14 cellular contexts compared by ENCODE assay signal in the genomic region with DNA sequence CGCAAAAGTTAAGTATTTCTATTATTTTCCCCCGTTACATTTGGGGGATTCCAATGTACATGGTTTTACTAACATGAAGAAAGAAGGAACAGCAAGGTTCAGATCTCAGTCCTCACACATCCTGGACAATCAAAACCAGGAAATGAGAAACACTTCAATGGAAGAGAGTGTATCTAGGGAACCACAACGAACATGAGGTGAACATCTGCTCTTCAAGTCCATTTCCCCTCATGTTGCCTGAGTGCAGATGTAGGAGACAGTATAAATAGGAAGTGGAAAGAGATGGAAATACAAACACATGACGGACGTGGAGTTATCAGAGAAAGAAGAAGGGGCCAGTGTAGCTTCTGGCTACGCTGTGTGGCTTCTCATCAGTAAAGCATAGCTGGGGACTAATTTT. TPM values are rescaled to one million over a fixed set of nuclear protein-coding genes. Genes with fewer than 3 reads are reported as not detected.
DNase-seq lines count a peak whose midpoint lies in the region; ATAC-seq and TF ChIP-seq lines count a peak whose summit lies in the region.
"Had no signal": no experiment of that assay in that cellular context is flagged by ENCODE, and none has a peak within 500 bp of the region (broad histone marks: within the 10 kb centered on the region; RNA-seq: fewer than 3 reads in every experiment).

No MANE protein-coding gene starts in this region.

- H3K9ac ChIP-seq in DND-41 (ENCODE audit: low read depth, low read length) (no peak overlapping the region), Loucy (ENCODE audit: low read depth, low read length, poor library complexity, severe bottlenecking) (no peak overlapping the region), iPS-20b (ENCODE audit: low read depth, low read length) (peak overlapping the region; percentile 2; the same call in 1 of the 2 replicates)

- no peaks in the 10 kb centered on the region for H3K9me2 ChIP-seq in Loucy (replicated peaks; ENCODE audit: low read depth, low read length)

- H2AFZ ChIP-seq in DND-41 (ENCODE audit: low read depth, low read length): no peak overlapping the region
- H2AFZ ChIP-seq in Loucy (ENCODE audit: low read length): 0 out of 2 replicates have a peak overlapping the region, but pooled peaks have one; percentile 1

- no peaks in the 10 kb centered on the region for H3K36me3 ChIP-seq in DND-41 (ENCODE audit: insufficient read depth, low read length)
- no peaks in the 10 kb centered on the region for H3K36me3 ChIP-seq in Loucy (ENCODE audit: insufficient read depth, low read length)
- H3K36me3 ChIP-seq in SJCRH30: no peaks in the 10 kb centered on the region
- no peaks in the 10 kb centered on the region for H3K36me3 ChIP-seq in iPS-20b (ENCODE audit: insufficient read depth, low read depth, low read length)
- no peaks in the 10 kb centered on the region for H3K36me3 ChIP-seq in esophagus squamous epithelium
- no peaks in the 10 kb centered on the region for H3K36me3 ChIP-seq in upper lobe of right lung

- H3K9me3 ChIP-seq in DND-41 (ENCODE audit: insufficient read depth, low read length, severe bottlenecking): no peaks in the 10 kb centered on the region
- no peaks in the 10 kb centered on the region for H3K9me3 ChIP-seq in Loucy (ENCODE audit: insufficient read depth, low read depth, low read length)
- H3K9me3 ChIP-seq in SJCRH30 (replicated peaks): no peaks in the 10 kb centered on the region
- H3K9me3 ChIP-seq in iPS-20b (ENCODE audit: insufficient read depth, low read depth, low read length): no peaks in the 10 kb centered on the region
- no peaks in the 10 kb centered on the region for H3K9me3 ChIP-seq in esophagus squamous epithelium
- no peaks in the 10 kb centered on the region for H3K9me3 ChIP-seq in upper lobe of right lung

- DNase-seq in DND-41 (no peak), SJCRH30 (peak in 1 of 2 experiments; percentile 47), medulla oblongata (ENCODE audit: extremely low spot score) (no peak), esophagus squamous epithelium (lab: John Stamatoyannopoulos, UW) (no peak), upper lobe of right lung (no peak), omental fat pad (ENCODE audit: low spot score) (no peak)
- DNase-seq: activated CD4-positive, alpha-beta T cell treated with anti-CD3 and anti-CD28 coated beads for 48 hours; CD8-positive, alpha-beta T cell; KG1; midbrain; nucleus accumbens; stimulated activated naive CD4-positive, alpha-beta T cell treated with Interleukin-2 at 50 U/mL for 16 hours had no signal

- TF ChIP-seq CTCF in DND-41 (IDR thresholded peaks at IDR 0.05; ENCODE audit: borderline replicate concordance, extremely low read depth, low read length, poor library complexity, severe bottlenecking): no peak
- no peak for TF ChIP-seq CTCF in Loucy (conservative IDR thresholded peaks at IDR 0.05; ENCODE audit: low read length)
- no peak for TF ChIP-seq CTCF in esophagus squamous epithelium (IDR thresholded peaks at IDR 0.05)
- no peak for TF ChIP-seq CTCF in upper lobe of right lung (IDR thresholded peaks at IDR 0.05)
- no peak for TF ChIP-seq CTCF in omental fat pad (IDR thresholded peaks at IDR 0.05)

- no peaks in the 10 kb centered on the region for H3K79me2 ChIP-seq in DND-41 (ENCODE audit: insufficient read depth, low read length)
- H3K79me2 ChIP-seq in Loucy (ENCODE audit: insufficient read depth, low read length): no peaks in the 10 kb centered on the region

- intact Hi-C loops in esophagus squamous epithelium (cut with DNase I) (no loop called here), upper lobe of right lung (cut with DNase I) (no loop called here)

- no peaks in the 10 kb centered on the region for H3F3A ChIP-seq in Loucy (ENCODE audit: low read depth)

- H3K27ac ChIP-seq in DND-41 (ENCODE audit: low read length) (no peak overlapping the region), SJCRH30 (peak overlapping the region; percentile 41), iPS-20b (ENCODE audit: low read length) (no peak overlapping the region), esophagus squamous epithelium (no peak overlapping the region), upper lobe of right lung (no peak overlapping the region)

- WGBS in esophagus squamous epithelium, 2 donors: 55 to 67% methylated on average over 6 of the region's 6 CpGs

- H3K4me3 ChIP-seq in DND-41 (ENCODE audit: low read depth in 1 of 2, low read length in 2 of 2) (no peak overlapping the region), Loucy (ENCODE audit: low read length, poor library complexity, severe bottlenecking) (no peak overlapping the region), SJCRH30 (no peak overlapping the region), iPS-20b (ENCODE audit: low read length) (no peak overlapping the region), esophagus squamous epithelium (no peak overlapping the region), upper lobe of right lung (no peak overlapping the region)

- H4K20me1 ChIP-seq in DND-41 (ENCODE audit: insufficient read depth, low read length): no peaks in the 10 kb centered on the region
- no peaks in the 10 kb centered on the region for H4K20me1 ChIP-seq in Loucy (ENCODE audit: insufficient read depth, low read length, poor library complexity, severe bottlenecking)

- H3K4me2 ChIP-seq in DND-41 (ENCODE audit: insufficient read depth, low read length): no peak overlapping the region
- H3K4me2 ChIP-seq in Loucy (ENCODE audit: low read depth, low read length, poor library complexity, severe bottlenecking): no peak overlapping the region

- H3K4me1 ChIP-seq in DND-41 (ENCODE audit: insufficient read depth, low read length): peaks cover 6% of the 10 kb centered on the region
- H3K4me1 ChIP-seq in Loucy (ENCODE audit: insufficient read depth, low read length, poor library complexity, severe bottlenecking): peaks cover 4% of the 10 kb centered on the region
- H3K4me1 ChIP-seq in SJCRH30: peaks cover 20% of the 10 kb centered on the region
- H3K4me1 ChIP-seq in iPS-20b (ENCODE audit: insufficient read depth, low read length): peaks cover 17% of the 10 kb centered on the region
- no peaks in the 10 kb centered on the region for H3K4me1 ChIP-seq in esophagus squamous epithelium
- no peaks in the 10 kb centered on the region for H3K4me1 ChIP-seq in upper lobe of right lung

- ATAC-seq in DND-41 (ENCODE audit: insufficient read depth, low read depth) (peak; percentile 77), upper lobe of right lung (no peak), omental fat pad (ENCODE audit: low FRiP score) (no peak)
- ATAC-seq: CD8-positive, alpha-beta T cell had no signal

- no peaks in the 10 kb centered on the region for H3K27me3 ChIP-seq in DND-41 (ENCODE audit: insufficient read depth, low read length, poor library complexity)
- no peaks in the 10 kb centered on the region for H3K27me3 ChIP-seq in Loucy (ENCODE audit: insufficient read depth, low read length, poor library complexity, severe bottlenecking)
- no peaks in the 10 kb centered on the region for H3K27me3 ChIP-seq in SJCRH30
- H3K27me3 ChIP-seq in iPS-20b (ENCODE audit: insufficient read depth, low read length): no peaks in the 10 kb centered on the region
- H3K27me3 ChIP-seq in esophagus squamous epithelium: no peaks in the 10 kb centered on the region
- no peaks in the 10 kb centered on the region for H3K27me3 ChIP-seq in upper lobe of right lung

- no peak for TF ChIP-seq POLR2A in esophagus squamous epithelium (IDR thresholded peaks at IDR 0.05)

RNA-seq across cellular contexts. Expression of gene CHN1, which starts 52.6 kb away (rescaled TPM):
- total RNA-seq in SJCRH30 (2014; rRNA removed; shearing (Covaris generic)): 66.2 and 71.8 TPM in 2 replicates
- total RNA-seq in esophagus squamous epithelium (1 to 10 TPM in 3 of 4 donors, under 1 TPM in 1; 0.30 to 5.8 (median 3.6) TPM), upper lobe of right lung (30.6 TPM), omental fat pad (10 to 100 TPM in 1 of 4 donors, 1 to 10 TPM in 3; 6.4 to 23.8 (median 8.7) TPM)
